ENCODE assay signal across 7 cellular contexts in the genomic region with DNA sequence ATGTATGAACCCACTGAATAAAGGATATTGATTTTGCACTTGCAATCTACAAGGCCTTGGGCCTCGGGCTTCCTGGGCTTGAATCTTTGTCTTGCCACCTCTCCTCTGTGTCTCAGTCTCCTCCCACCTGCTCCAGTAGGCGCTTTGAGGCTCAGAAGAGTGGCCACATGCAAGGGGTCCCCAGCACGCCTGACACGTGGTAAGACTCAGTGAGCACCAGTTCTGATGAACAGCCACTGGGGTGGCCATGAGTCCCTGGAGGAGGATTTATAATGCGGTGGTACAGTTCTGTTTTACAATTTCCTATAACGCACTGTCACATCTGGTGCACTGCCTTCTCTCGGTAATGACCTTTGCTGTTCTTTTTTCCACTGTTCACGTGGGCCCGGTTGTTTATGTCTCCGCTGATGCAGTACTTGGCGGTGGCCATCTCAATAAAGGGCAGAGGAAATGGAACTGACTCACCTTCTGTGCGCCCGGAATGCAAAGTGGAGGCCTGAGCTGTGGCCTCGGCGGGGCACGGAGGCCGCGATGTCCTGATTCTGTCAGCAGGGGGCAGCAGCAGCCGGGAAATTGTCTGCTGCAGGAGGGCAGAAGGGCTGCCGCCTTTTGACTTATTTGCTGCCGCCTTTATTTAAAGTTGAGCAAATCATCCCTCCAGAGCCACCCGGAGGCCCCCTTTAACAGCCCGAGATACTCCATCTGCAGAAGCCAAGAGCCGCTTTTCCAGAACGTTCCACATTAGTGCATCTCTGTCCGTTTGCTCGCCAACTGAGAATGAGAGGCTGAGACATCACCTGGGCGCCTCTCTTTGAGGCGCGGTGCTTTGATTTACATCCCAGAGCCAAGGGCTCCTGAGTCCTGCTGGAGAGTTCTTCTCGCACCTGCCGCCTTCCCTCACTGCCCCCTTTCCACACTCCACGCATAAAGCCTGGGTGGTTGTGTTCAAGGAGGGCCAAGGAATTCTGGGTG. TPM values are rescaled to one million over a fixed set of nuclear protein-coding genes. Genes with fewer than 3 reads are reported as not detected.
DNase-seq lines count a peak whose midpoint lies in the region; ATAC-seq, FAIRE-seq and TF ChIP-seq lines count a peak whose summit lies in the region.

No MANE protein-coding gene starts in this region.

- peak overlapping the region; percentile 68; the same call in 1 of the 2 replicates for H2BK12ac ChIP-seq in H1 (ENCODE audit: low read depth, low read length)

- no peak for TF ChIP-seq POLR2A in H1 (IDR thresholded peaks at IDR 0.05; ENCODE audit: control extremely low read depth in 1 of 2, low read depth in 2 of 2, low read length in 2 of 2)

- peak overlapping the region; percentile 96 for H2AFZ ChIP-seq in H1 (ENCODE audit: low read length)

- H4K8ac ChIP-seq in H1 (ENCODE audit: extremely low read depth, insufficient read depth, low read length) = peak overlapping the region; percentile 75; the same call in 1 of the 2 replicates

- no peaks in the 10 kb centered on the region for H3K36me3 ChIP-seq in H1 (ENCODE audit: control insufficient read depth in 2 of 4, insufficient read depth in 4 of 4, low read length in 3 of 4)

- peak overlapping the region; percentile 38; the same call in 1 of the 2 replicates for H2BK5ac ChIP-seq in H1 (ENCODE audit: low read depth, low read length)

- 35% methylated on average over 33 of the region's 33 CpGs; no CpG with 5 or more reads in 1 of the 2 experiments for WGBS in H1 (ENCODE audit: extremely low coverage in 1 of 2, insufficient coverage in 1 of 2, insufficient read length in 1 of 2, insufficient replicate concordance in 2 of 2, low coverage in 1 of 2, low lambda C conversion rate in 2 of 2, missing lambda C conversion rate in 1 of 2), 2 experiments

- H3K14ac ChIP-seq in H1 (ENCODE audit: insufficient read length) = no peak overlapping the region

- CTCF ChIA-PET in H1 (lab: Charles Lee; ENCODE audit: partially characterized antibody) = interaction anchor here (0.7 to 7.6 kb wide), 26 partner anchors 9 to 240 kb away, joined by 3 to 62 read pairs (median 4); partner anchors contain the start of gene NCF4

- peaks cover under 1 to 6% (median 3%) of the 10 kb centered on the region in 4 experiments; a peak in 5 of 7 replicates for H3K4me1 ChIP-seq in H1 (replicated peaks in 1 of 4; ENCODE audit: control insufficient read depth in 3 of 4, insufficient read depth in 4 of 4, low read length in 3 of 4)

- no peak overlapping the region for H2BK120ac ChIP-seq in H1 (replicated peaks; ENCODE audit: low read depth, low read length)

- H3K4me2 ChIP-seq in H1 (ENCODE audit: insufficient read depth in 1 of 2, low read depth in 2 of 2, low read length in 2 of 2) = peak overlapping the region in 1 of 2 experiments; percentile 31; a peak in 2 of 4 replicates

- H3K4me3 ChIP-seq in H1 (ENCODE audit: extremely low read depth in 1 of 4, insufficient read depth in 2 of 4, low read depth in 3 of 4, low read length in 4 of 4) = peak overlapping the region in 1 of 4 experiments; percentile 14; a peak in 2 of 8 replicates

- H3K9ac ChIP-seq in H1 (replicated peaks in 1 of 4; ENCODE audit: extremely low read depth in 1 of 4, low read depth in 3 of 4, low read length in 3 of 4) = no peak overlapping the region

- H2BK20ac ChIP-seq in H1 (ENCODE audit: low read length) = no peak overlapping the region

- peak in 1 of 2 experiments; percentile 12; a peak in 1 of 3 replicates for TF ChIP-seq EP300 in H1 (IDR thresholded peaks at IDR 0.05; ENCODE audit: borderline replicate concordance in 1 of 2, low read depth in 2 of 2, low read length in 2 of 2)

- H3K18ac ChIP-seq in H1 (ENCODE audit: extremely low read depth, low read length) = no peak overlapping the region

- H3K4ac ChIP-seq in H1 (replicated peaks; ENCODE audit: insufficient read length, low read depth, low read length) = no peak overlapping the region

- no peaks in the 10 kb centered on the region for H3K79me1 ChIP-seq in H1 (ENCODE audit: low read depth, low read length)

- H3K23ac ChIP-seq in H1 (ENCODE audit: insufficient read length) = no peak overlapping the region

- FAIRE-seq in H1 (lab: Jason Lieb, UNC) = no peak

- H3K27me3 ChIP-seq in H1 (replicated peaks in 1 of 4; ENCODE audit: control insufficient read depth in 3 of 4, extremely low read depth in 1 of 4, insufficient read depth in 3 of 4, low read length in 3 of 4) = peaks cover 0 to 8% (median 7%) of the 10 kb centered on the region in 4 experiments; a peak in 4 of 7 replicates

- no peaks in the 10 kb centered on the region for H4K20me1 ChIP-seq in H1 (replicated peaks in 1 of 2; ENCODE audit: control insufficient read depth in 1 of 2, insufficient read depth in 2 of 2, low read length in 2 of 2)

- DNase-seq in NOMO-1 (lab: John Stamatoyannopoulos, UW; ENCODE audit: unreplicated experiment in 2 of 2) = peak; percentile 84 to 85
- DNase-seq in activated CD8-positive, alpha-beta memory T cell treated with anti-CD3 and anti-CD28 coated beads for 4 hours (ENCODE audit: low read depth in 2 of 2) = peak; percentile 71 to 82
- DNase-seq in H1 (ENCODE audit: low read depth in 1 of 2, low spot score in 2 of 2) = peak; percentile 73 to 97
- peak; percentile 93 for DNase-seq in mesenteric fat pad (ENCODE audit: low spot score)
- peak; percentile 76 for DNase-seq in stimulated activated CD8-positive, alpha-beta memory T cell treated with anti-CD3 and anti-CD28 coated beads, Interleukin-15, amount 100 ng/mL, for 1 hour (ENCODE audit: low read depth)

- H3K23me2 ChIP-seq in H1 (ENCODE audit: low read depth, low read length) = no peaks in the 10 kb centered on the region

- no peak overlapping the region for H3K56ac ChIP-seq in H1 (replicated peaks; ENCODE audit: insufficient read length, low read depth, low read length)

- TF ChIP-seq CTCF in GM12874 (IDR thresholded peaks at IDR 0.05; ENCODE audit: insufficient read depth, low read depth, low read length) (peak; percentile 93), H1 (IDR thresholded peaks at IDR 0.05; ENCODE audit: control extremely low read depth in 1 of 3, insufficient read depth in 1 of 3, low read depth in 1 of 3, low read length in 3 of 3) (peak; percentile 89 to 97 (median 93))

- H3K79me2 ChIP-seq in H1 (ENCODE audit: control insufficient read depth in 1 of 2, insufficient read depth in 2 of 2, low read length in 2 of 2) = no peaks in the 10 kb centered on the region

- POLR2A ChIA-PET in H1 (lab: Charles Lee; ENCODE audit: partially characterized antibody) = interaction anchor here (0.6 to 0.9 kb wide), 2 partner anchors 76 to 93 kb away, joined by 3 read pairs; no protein-coding TSS in a partner anchor

- peak; percentile 93 to 96 for TF ChIP-seq RAD21 in H1 (IDR thresholded peaks at IDR 0.05 in 1 of 2, conservative IDR thresholded peaks at IDR 0.05 in 1 of 2; ENCODE audit: low read depth in 2 of 2, low read length in 2 of 2)

- peak overlapping the region; percentile 56 for H4K91ac ChIP-seq in H1 (replicated peaks; ENCODE audit: insufficient read length, low read length)

- no peak overlapping the region for H4K5ac ChIP-seq in H1 (ENCODE audit: insufficient read length, low read depth, low read length)

- H2AK5ac ChIP-seq in H1 (ENCODE audit: low read depth, low read length) = no peak overlapping the region

- H3K9me3 ChIP-seq in H1 (ENCODE audit: insufficient read depth in 2 of 2, low read depth in 1 of 2, low read length in 1 of 2) = peaks cover 3 to 9% of the 10 kb centered on the region in 2 experiments; a peak in 3 of 4 replicates

- no peak overlapping the region for H3K27ac ChIP-seq in H1 (ENCODE audit: low read depth, low read length)

- peak; percentile 73 for ATAC-seq in HG03064 (IDR thresholded peaks at IDR 0.05; ENCODE audit: low read depth, unreplicated experiment)

- H2BK15ac ChIP-seq in H1 (ENCODE audit: low read length) = peak overlapping the region; percentile 98; the same call in 1 of the 2 replicates

TF ChIP-seq in H1, 55 proteins besides CTCF, POLR2A, EP300 and RAD21 (continues in another document):
- TF ChIP-seq JUND (IDR thresholded peaks at IDR 0.05; ENCODE audit: low read length) (peak; percentile 66), GABPA (IDR thresholded peaks at IDR 0.05; ENCODE audit: borderline replicate concordance, insufficient read depth, low read length) (0 out of 2 replicates have a peak, but pooled peaks have one; percentile 37), SUZ12 (IDR thresholded peaks at IDR 0.05; ENCODE audit: low read length) (no peak), BRCA1 (IDR thresholded peaks at IDR 0.05; ENCODE audit: low read depth, low read length) (0 out of 2 replicates have a peak, but pooled peaks have one; percentile 7), SIX5 (IDR thresholded peaks at IDR 0.05; ENCODE audit: low read depth, low read length) (no peak), TEAD4 (IDR thresholded peaks at IDR 0.05; ENCODE audit: low read depth, low read length) (peak; percentile 93), SIN3A (conservative IDR thresholded peaks at IDR 0.05 in 1 of 2, IDR thresholded peaks at IDR 0.05 in 1 of 2; ENCODE audit: low read depth in 1 of 2, low read length in 2 of 2) (peak in 1 of 2 experiments; percentile 75; a peak in 2 of 4 replicates)

RNA-seq across cellular contexts. Expression of gene IFT27, which starts 6.0 kb away (rescaled TPM):
- total RNA-seq in H1 (2021; fragmentation: NEBNext Ultra II Directional; extraction: Animal tissue kit (Norgen Biotek cat#: 25700)) = 44.0 and 46.2 TPM in 2 replicates
- 36.4 and 43.9 TPM in 2 replicates for polyA plus RNA-seq in H1 (2011; rRNA removed)
- polyA plus RNA-seq in H1 (2011; cell fraction: cytosol; rRNA removed) = 46.2 TPM
- polyA plus RNA-seq in H1 (2011; cell fraction: nucleus; rRNA removed) = 60.2 TPM
- 37.7 to 46.9 TPM (median 40.6 TPM) in 4 replicates for polyA plus RNA-seq in H1 (2012, experiment 1 of 2)
- 54.8 TPM for polyA plus RNA-seq in H1 (2012, experiment 2 of 2)
- 39.2 TPM for polyA plus RNA-seq in H1 (2013, experiment 1 of 2)
- polyA plus RNA-seq in H1 (2013, experiment 2 of 2) = 39.3 TPM
- polyA minus RNA-seq in H1 (2011; rRNA and poly(A)+ RNA removed) = 17.0 and 23.3 TPM in 2 replicates
- 18.9 TPM for polyA minus RNA-seq in H1 (2011; cell fraction: cytosol; rRNA and poly(A)+ RNA removed)
- polyA minus RNA-seq in H1 (2011; cell fraction: nucleus; rRNA and poly(A)+ RNA removed) = 16.5 TPM
- total RNA-seq in mesenteric fat pad = 21.4 TPM

RNA-seq across cellular contexts. Expression of gene PVALB, which starts 34.9 kb away (rescaled TPM):
- total RNA-seq in H1 (2021; fragmentation: NEBNext Ultra II Directional; extraction: Animal tissue kit (Norgen Biotek cat#: 25700)) = 1.7 and 3.2 TPM in 2 replicates
- 3.6 and 5.4 TPM in 2 replicates for polyA plus RNA-seq in H1 (2011; rRNA removed)
- polyA plus RNA-seq in H1 (2011; cell fraction: cytosol; rRNA removed) = 4.5 TPM
- 2.1 TPM for polyA plus RNA-seq in H1 (2011; cell fraction: nucleus; rRNA removed)
- polyA plus RNA-seq in H1 (2012, experiment 1 of 2) = 5.8 to 7.8 TPM (median 6.5 TPM) in 4 replicates
- 9.6 TPM for polyA plus RNA-seq in H1 (2012, experiment 2 of 2)
- 3.4 TPM for polyA plus RNA-seq in H1 (2013, experiment 1 of 2)
- 2.9 TPM for polyA plus RNA-seq in H1 (2013, experiment 2 of 2)
- polyA minus RNA-seq in H1 (2011; rRNA and poly(A)+ RNA removed) = 1.9 and 2.2 TPM in 2 replicates
- polyA minus RNA-seq in H1 (2011; cell fraction: cytosol; rRNA and poly(A)+ RNA removed) = 3.2 TPM
- polyA minus RNA-seq in H1 (2011; cell fraction: nucleus; rRNA and poly(A)+ RNA removed) = 1.4 TPM
- not detected for total RNA-seq in mesenteric fat pad
